In the genomic region with DNA sequence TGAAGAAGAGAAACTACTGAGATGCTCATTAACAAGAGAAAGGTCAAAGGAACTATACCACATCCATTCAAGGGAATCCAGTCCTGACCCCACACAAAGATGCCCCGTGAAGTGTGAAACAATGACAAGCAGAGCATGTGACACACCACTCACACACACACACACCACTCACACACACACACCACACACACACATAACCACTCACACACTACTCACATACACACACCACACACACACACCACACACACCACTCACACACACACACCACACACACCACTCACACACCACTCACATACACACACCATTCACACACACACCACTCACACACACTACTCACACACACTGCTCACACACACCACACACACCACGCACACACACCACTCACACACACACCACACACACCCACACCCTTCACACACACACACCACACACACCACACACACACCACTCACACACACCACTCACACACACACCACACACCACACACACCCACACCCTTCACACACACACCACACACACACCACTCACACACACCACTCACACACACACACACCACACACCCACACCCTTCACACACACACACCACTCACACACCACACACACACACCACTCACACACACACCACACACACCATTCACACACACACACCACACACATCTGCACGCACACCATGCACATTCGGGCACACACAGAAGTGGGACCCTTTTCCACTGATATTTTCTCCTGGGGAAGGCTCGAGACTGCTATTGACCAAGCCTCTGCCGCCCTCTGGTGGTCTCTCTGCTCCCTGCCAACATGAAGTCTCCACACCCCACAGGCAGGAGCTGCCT, we compare ENCODE assay signal across 8 cellular contexts. TPM values are rescaled to one million over a fixed set of nuclear protein-coding genes. Genes with fewer than 3 reads are reported as not detected.
DNase-seq lines count a peak whose midpoint lies in the region; ATAC-seq and TF ChIP-seq lines count a peak whose summit lies in the region.

No MANE protein-coding gene starts in this region.

- H3K27me3 ChIP-seq in effector memory CD4-positive, alpha-beta T cell (replicated peaks; ENCODE audit: control insufficient read depth, insufficient read depth, low read length, poor library complexity, severe bottlenecking): no peaks in the 10 kb centered on the region
- no peaks in the 10 kb centered on the region for H3K27me3 ChIP-seq in mesenchymal stem cell (ENCODE audit: control insufficient read depth in 1 of 2, insufficient read depth in 1 of 2, low read length in 2 of 2)

- no peak overlapping the region for H3K9ac ChIP-seq in mesenchymal stem cell (ENCODE audit: low read length)

- H3K36me3 ChIP-seq in effector memory CD4-positive, alpha-beta T cell (ENCODE audit: control insufficient read depth, insufficient read depth, low read length): peaks cover 26% of the 10 kb centered on the region
- peaks cover 21 to 29% of the 10 kb centered on the region in 2 experiments for H3K36me3 ChIP-seq in mesenchymal stem cell (ENCODE audit: control insufficient read depth in 1 of 2, insufficient read depth in 2 of 2, low read depth in 1 of 2, low read length in 2 of 2)

- peak overlapping the region; percentile 7 to 81 for H2BK12ac ChIP-seq in mesenchymal stem cell (ENCODE audit: low read length in 2 of 2)

- no peak overlapping the region for H2BK5ac ChIP-seq in mesenchymal stem cell (ENCODE audit: low read depth, low read length, poor library complexity, severe bottlenecking)

- H4K91ac ChIP-seq in mesenchymal stem cell (ENCODE audit: low read length): peak overlapping the region; percentile 67

- H2BK15ac ChIP-seq in mesenchymal stem cell (ENCODE audit: low read depth, poor library complexity, severe bottlenecking): peak overlapping the region; percentile 19

- no peak overlapping the region for H3K4ac ChIP-seq in mesenchymal stem cell (ENCODE audit: low read depth in 1 of 2, low read length in 2 of 2)

- no peaks in the 10 kb centered on the region for H3K9me3 Mint-ChIP-seq in activated CD8-positive, alpha-beta T cell treated with anti-CD3 and anti-CD28 coated beads, Interleukin-2, amount 10 ng/mL, durations not matched to agents 7 days and 5 days (ENCODE audit: insufficient read depth)

- no peak overlapping the region for H2BK120ac ChIP-seq in mesenchymal stem cell (ENCODE audit: low read depth, low read length)

- peak overlapping the region; percentile 12 for H3K27ac Mint-ChIP-seq in activated CD8-positive, alpha-beta T cell treated with anti-CD3 and anti-CD28 coated beads, Interleukin-2, amount 10 ng/mL, durations not matched to agents 7 days and 5 days

- no peaks in the 10 kb centered on the region for H3K9me3 ChIP-seq in effector memory CD4-positive, alpha-beta T cell (ENCODE audit: control insufficient read depth, low read length)
- peaks cover 10% of the 10 kb centered on the region for H3K9me3 ChIP-seq in mesenchymal stem cell (ENCODE audit: control insufficient read depth, low read length)

- H3K4me1 ChIP-seq in effector memory CD4-positive, alpha-beta T cell (ENCODE audit: control insufficient read depth, insufficient read depth, low read length, poor library complexity, severe bottlenecking): no peaks in the 10 kb centered on the region
- peaks cover 14% of the 10 kb centered on the region for H3K4me1 ChIP-seq in mesenchymal stem cell (ENCODE audit: control insufficient read depth, insufficient read depth, low read depth, low read length)

- peak; percentile 87 for ATAC-seq in activated CD8-positive, alpha-beta T cell treated with anti-CD3 and anti-CD28 coated beads, Interleukin-2, amount 10 ng/mL, durations not matched to agents 7 days and 5 days
- ATAC-seq in HG03378 (IDR thresholded peaks at IDR 0.05; ENCODE audit: unreplicated experiment): no peak

- DNase-seq in Ammon's horn (ENCODE audit: low spot score): peak; percentile 89
- peak; percentile 61 for DNase-seq in HFF-Myc (ENCODE audit: extremely low read depth, low read depth)
- DNase-seq in NOMO-1 (lab: John Stamatoyannopoulos, UW; ENCODE audit: unreplicated experiment in 2 of 2): peak; percentile 55 to 58
- peak; percentile 88 for DNase-seq in activated CD8-positive, alpha-beta T cell treated with anti-CD3 and anti-CD28 coated beads, Interleukin-2, amount 10 ng/mL, durations not matched to agents 7 days and 5 days
- peak; percentile 62 to 74 (median 63) for DNase-seq in effector memory CD4-positive, alpha-beta T cell
- DNase-seq in mesenchymal stem cell: peak; percentile 76
- peak; percentile 48 to 57 for DNase-seq in stimulated activated CD8-positive, alpha-beta memory T cell treated with anti-CD3 and anti-CD28 coated beads, Interleukin-15, amount 100 ng/mL, for 4 hours (ENCODE audit: low read depth in 2 of 2)

- no peaks in the 10 kb centered on the region for H3K27me3 Mint-ChIP-seq in activated CD8-positive, alpha-beta T cell treated with anti-CD3 and anti-CD28 coated beads, Interleukin-2, amount 10 ng/mL, durations not matched to agents 7 days and 5 days (ENCODE audit: low read depth)

- H3K4me3 Mint-ChIP-seq in activated CD8-positive, alpha-beta T cell treated with anti-CD3 and anti-CD28 coated beads, Interleukin-2, amount 10 ng/mL, durations not matched to agents 7 days and 5 days: no peak overlapping the region

- peak overlapping the region in 1 of 2 experiments; percentile 90 for H3K14ac ChIP-seq in mesenchymal stem cell (ENCODE audit: low read length in 2 of 2)

- peak overlapping the region in 1 of 2 experiments; percentile 54 for H3K18ac ChIP-seq in mesenchymal stem cell (ENCODE audit: low read depth in 1 of 2, low read length in 2 of 2)

- CTCF ChIA-PET in activated CD8-positive, alpha-beta T cell treated with anti-CD3 and anti-CD28 coated beads, Interleukin-2, amount 10 ng/mL, durations not matched to agents 7 days and 5 days (lab: Charles Lee): interaction anchor here (0.5 to 4.8 kb wide), 32 partner anchors 9 to 225 kb away, joined by 3 to 115 read pairs (median 4); partner anchors contain the start of gene GP1BB

- H3K79me1 ChIP-seq in mesenchymal stem cell (replicated peaks; ENCODE audit: low read length, poor library complexity, severe bottlenecking): no peaks in the 10 kb centered on the region

- POLR2A ChIA-PET in activated CD8-positive, alpha-beta T cell treated with anti-CD3 and anti-CD28 coated beads, Interleukin-2, amount 10 ng/mL, durations not matched to agents 7 days and 5 days (lab: Charles Lee): interaction anchor here (1.0 kb wide), 1 partner anchor 66 kb away, joined by 3 read pairs; no protein-coding TSS in a partner anchor

- no peak overlapping the region for H2AFZ ChIP-seq in mesenchymal stem cell (ENCODE audit: low read depth, low read length)

- no peak overlapping the region for H3K4me2 ChIP-seq in mesenchymal stem cell (ENCODE audit: low read length, poor library complexity, severe bottlenecking)

- H3K4me3 ChIP-seq in HFF-Myc (replicated peaks; ENCODE audit: low read depth, low read length) (no peak overlapping the region), mesenchymal stem cell (ENCODE audit: insufficient read depth in 1 of 2, low read depth in 1 of 2, low read length in 2 of 2) (no peak overlapping the region)
- no peak overlapping the region for H3K4me3 ChIP-seq in effector memory CD4-positive, alpha-beta T cell (ENCODE audit: insufficient read depth, low read depth, low read length, poor library complexity, severe bottlenecking)

- H2AK5ac ChIP-seq in mesenchymal stem cell (ENCODE audit: low read length, severe bottlenecking): no peak overlapping the region

- peak; percentile 93 for TF ChIP-seq CTCF in HFF-Myc (IDR thresholded peaks at IDR 0.05; ENCODE audit: low read depth, low read length, missing control alignments)

- WGBS in mesenchymal stem cell: 30% methylated on average over 6 of the region's 6 CpGs

- H3K23ac ChIP-seq in mesenchymal stem cell (ENCODE audit: low read length in 2 of 2): no peak overlapping the region

- H3K36me3 Mint-ChIP-seq in activated CD8-positive, alpha-beta T cell treated with anti-CD3 and anti-CD28 coated beads, Interleukin-2, amount 10 ng/mL, durations not matched to agents 7 days and 5 days (ENCODE audit: low read depth): peaks cover 16% of the 10 kb centered on the region

- H3K27ac ChIP-seq in effector memory CD4-positive, alpha-beta T cell (ENCODE audit: insufficient read depth, low read length, poor library complexity, severe bottlenecking): no peak overlapping the region
- H3K27ac ChIP-seq in mesenchymal stem cell (ENCODE audit: low read length, poor library complexity, severe bottlenecking): no peak overlapping the region

- H3K4me1 Mint-ChIP-seq in activated CD8-positive, alpha-beta T cell treated with anti-CD3 and anti-CD28 coated beads, Interleukin-2, amount 10 ng/mL, durations not matched to agents 7 days and 5 days (ENCODE audit: low read depth): no peaks in the 10 kb centered on the region

- peak overlapping the region; percentile 84 for H4K8ac ChIP-seq in mesenchymal stem cell (ENCODE audit: low read length)

RNA-seq across cellular contexts. Expression of gene COMT, which starts 32.0 kb away (rescaled TPM):
- total RNA-seq in activated CD8-positive, alpha-beta T cell treated with anti-CD3 and anti-CD28 coated beads, Interleukin-2, amount 10 ng/mL, durations not matched to agents 7 days and 5 days: 10 to 100 TPM; 92.8 to 97.1 TPM
- 51.6 TPM for polyA plus RNA-seq in mesenchymal stem cell (2013, experiment 1 of 2)
- polyA plus RNA-seq in mesenchymal stem cell (2013, experiment 2 of 2): 55.0 TPM

RNA-seq across cellular contexts. Expression of gene TXNRD2, which starts 32.1 kb away (rescaled TPM):
- total RNA-seq in activated CD8-positive, alpha-beta T cell treated with anti-CD3 and anti-CD28 coated beads, Interleukin-2, amount 10 ng/mL, durations not matched to agents 7 days and 5 days: 10 to 100 TPM; 16.1 to 19.3 TPM
- polyA plus RNA-seq in mesenchymal stem cell (2013, experiment 1 of 2): 5.8 TPM
- 6.0 TPM for polyA plus RNA-seq in mesenchymal stem cell (2013, experiment 2 of 2)

RNA-seq across cellular contexts. Expression of gene GNB1L, which starts 54.9 kb away (rescaled TPM):
- total RNA-seq in activated CD8-positive, alpha-beta T cell treated with anti-CD3 and anti-CD28 coated beads, Interleukin-2, amount 10 ng/mL, durations not matched to agents 7 days and 5 days: 10 to 100 TPM in 1 of 2 experiments, 1 to 10 TPM in 1; 9.7 to 10.3 TPM
- 3.9 TPM for polyA plus RNA-seq in mesenchymal stem cell (2013, experiment 1 of 2)
- 3.9 TPM for polyA plus RNA-seq in mesenchymal stem cell (2013, experiment 2 of 2)

RNA-seq across cellular contexts. Expression of gene RTL10, which starts 54.9 kb away (rescaled TPM):
- total RNA-seq in activated CD8-positive, alpha-beta T cell treated with anti-CD3 and anti-CD28 coated beads, Interleukin-2, amount 10 ng/mL, durations not matched to agents 7 days and 5 days: 10 to 100 TPM; 16.1 to 17.0 TPM
- polyA plus RNA-seq in mesenchymal stem cell (2013, experiment 1 of 2): 6.4 TPM
- polyA plus RNA-seq in mesenchymal stem cell (2013, experiment 2 of 2): 7.2 TPM
